Comparison of ENCODE assay signal across 20 cellular contexts in the genomic region with DNA sequence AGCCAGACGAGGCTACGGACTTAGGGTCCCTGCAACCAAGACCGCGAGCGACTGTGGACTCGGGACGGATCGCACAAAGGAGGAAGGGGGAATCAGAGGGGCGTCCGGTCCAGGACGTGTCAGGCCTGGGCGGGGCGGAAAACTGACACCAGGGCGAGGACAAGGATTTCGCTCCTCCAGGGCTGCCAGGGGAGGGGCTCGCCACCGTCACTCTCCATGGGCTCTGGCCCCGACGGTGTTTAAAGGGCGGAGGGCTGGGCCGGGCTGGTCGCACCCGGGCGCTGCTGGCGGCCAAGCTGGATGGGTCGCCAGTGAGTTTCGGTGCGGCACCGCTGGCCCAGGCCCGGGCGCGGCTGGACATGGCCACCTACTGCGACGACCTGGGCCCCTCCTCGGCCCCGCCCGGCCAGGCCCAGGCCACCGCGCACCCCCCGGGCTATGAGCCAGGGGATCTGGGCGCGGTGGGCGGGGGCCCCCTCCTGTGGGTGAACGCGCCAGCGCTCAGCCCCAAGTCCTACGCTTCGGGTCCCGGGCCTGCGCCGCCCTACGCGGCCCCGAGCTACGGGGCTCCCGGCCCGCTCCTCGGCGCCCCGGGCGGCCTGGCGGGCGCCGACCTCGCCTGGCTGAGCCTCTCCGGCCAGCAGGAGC. TPM values are rescaled to one million over a fixed set of nuclear protein-coding genes. Genes with fewer than 3 reads are reported as not detected.
DNase-seq lines count a peak whose midpoint lies in the region; ATAC-seq and TF ChIP-seq lines count a peak whose summit lies in the region.
"Had no signal": no experiment of that assay in that cellular context is flagged by ENCODE, and none has a peak within 500 bp of the region (broad histone marks: within the 10 kb centered on the region; RNA-seq: fewer than 3 reads in every experiment).

A gene (plus strand): TSS at position 271 of the 648 bp plus-strand sequence. CDS start 89 bp downstream, at position 360.

- H2AFZ ChIP-seq in mesenchymal stem cell (ENCODE audit: low read depth, low read length): no peak within 1 kb of the TSS

- no peak within 1 kb of the TSS for H4K8ac ChIP-seq in mesenchymal stem cell (ENCODE audit: low read length)

- H3K4me1 ChIP-seq in RWPE2 (ENCODE audit: insufficient read depth, poor library complexity, severe bottlenecking) (no peaks in the 10 kb centered on the region), esophagus muscularis mucosa (peaks cover 0 to 36% (median 28%) of the 10 kb centered on the region in 4 donors), lower lobe of right lung (peaks cover 11% of the 10 kb centered on the region), mesenchymal stem cell (ENCODE audit: control insufficient read depth, insufficient read depth, low read depth, low read length) (peaks cover 15% of the 10 kb centered on the region)

- H3K27me3 ChIP-seq in RWPE2 (ENCODE audit: insufficient read depth, poor library complexity, severe bottlenecking) (peaks cover 65% of the 10 kb centered on the region), esophagus muscularis mucosa (peaks cover 0 to 82% (median 18%) of the 10 kb centered on the region in 4 donors), lower lobe of right lung (ENCODE audit: low read depth) (peaks cover 68% of the 10 kb centered on the region), mesenchymal stem cell (ENCODE audit: control insufficient read depth in 1 of 2, insufficient read depth in 1 of 2, low read length in 2 of 2) (peaks cover 74 to 81% of the 10 kb centered on the region in 2 experiments)
- H3K27me3 ChIP-seq: thyroid gland had no signal

- no peak within 1 kb of the TSS for H3K4me3 ChIP-seq in RWPE2 (ENCODE audit: severe bottlenecking)
- H3K4me3 ChIP-seq in esophagus muscularis mucosa: peak within 1 kb of the TSS; percentile 28 to 38 (median 36)
- peak within 1 kb of the TSS; percentile 8 for H3K4me3 ChIP-seq in lower lobe of right lung
- H3K4me3 ChIP-seq in mesenchymal stem cell (ENCODE audit: insufficient read depth in 1 of 2, low read depth in 1 of 2, low read length in 2 of 2): no peak within 1 kb of the TSS
- H3K4me3 ChIP-seq: GM12878 had no signal

- no peak within 1 kb of the TSS for H3K4me2 ChIP-seq in mesenchymal stem cell (ENCODE audit: low read length, poor library complexity, severe bottlenecking)

- no peaks in the 10 kb centered on the region for H3K79me1 ChIP-seq in mesenchymal stem cell (replicated peaks; ENCODE audit: low read length, poor library complexity, severe bottlenecking)

- no peak within 1 kb of the TSS for H2AK5ac ChIP-seq in mesenchymal stem cell (ENCODE audit: low read length, severe bottlenecking)

- H3K4me1 Mint-ChIP-seq in stimulated activated naive B cell treated with anti-CD40 and anti-IgM and Interleukin-4, amounts not matched to agents 10 μg/mL and 1 μg/mL and 100 μg/mL, for 72 hours: peaks cover 4 to 6% of the 10 kb centered on the region in 2 donors

- no peaks in the 10 kb centered on the region for H3K36me3 ChIP-seq in RWPE2 (ENCODE audit: low read depth)
- H3K36me3 ChIP-seq in esophagus muscularis mucosa: no peaks in the 10 kb centered on the region
- H3K36me3 ChIP-seq in lower lobe of right lung: no peaks in the 10 kb centered on the region
- H3K36me3 ChIP-seq in mesenchymal stem cell (ENCODE audit: control insufficient read depth in 1 of 2, insufficient read depth in 2 of 2, low read depth in 1 of 2, low read length in 2 of 2): no peaks in the 10 kb centered on the region
- H3K36me3 ChIP-seq: thyroid gland had no signal

- no peak for TF ChIP-seq POLR2A in esophagus muscularis mucosa (IDR thresholded peaks at IDR 0.05; ENCODE audit: low read depth)

- H2BK120ac ChIP-seq in mesenchymal stem cell (ENCODE audit: low read depth, low read length): no peak within 1 kb of the TSS

- H3K4me3 Mint-ChIP-seq in stimulated activated naive B cell treated with anti-CD40 and anti-IgM and Interleukin-4, amounts not matched to agents 10 μg/mL and 1 μg/mL and 100 μg/mL, for 72 hours: peak within 1 kb of the TSS; percentile 56 to 69
- H3K4me3 Mint-ChIP-seq: activated CD8-positive, alpha-beta T cell treated with anti-CD3 and anti-CD28 coated beads for 36 hours; HFFc6 had no signal

- no peak within 1 kb of the TSS for H3K9ac ChIP-seq in mesenchymal stem cell (ENCODE audit: low read length)

- no peak within 1 kb of the TSS for H2BK15ac ChIP-seq in mesenchymal stem cell (ENCODE audit: low read depth, poor library complexity, severe bottlenecking)

- no peak for DNase-seq in RWPE2 (ENCODE audit: low spot score)
- DNase-seq in esophagus muscularis mucosa (ENCODE audit: extremely low spot score): no peak
- DNase-seq in lower lobe of right lung: no peak
- no peak for DNase-seq in stimulated activated naive B cell treated with anti-CD40 and anti-IgM and Interleukin-4, amounts not matched to agents 10 μg/mL and 1 μg/mL and 100 μg/mL, for 72 hours
- DNase-seq in mesenchymal stem cell: no peak
- no peak for DNase-seq in cerebellar nuclear complex (lab: John Stamatoyannopoulos, UW)
- no peak for DNase-seq in activated CD8-positive, alpha-beta memory T cell treated with anti-CD3 and anti-CD28 coated beads for 24 hours
- DNase-seq: activated CD8-positive, alpha-beta T cell treated with anti-CD3 and anti-CD28 coated beads for 36 hours; activated effector memory CD4-positive, alpha-beta T cell treated with anti-CD3 and anti-CD28 coated beads, Interleukin-2, amount 50 U/mL, for 16 hours; effector CD8-positive, alpha-beta T cell; HFFc6; NCI-H1694; NCI-H446; stimulated activated CD4-positive, alpha-beta T cell treated with anti-CD3 and anti-CD28 coated beads, Interleukin-12 subunit alpha, Interleukin-12 subunit beta, amount 100 ng/mL, for 4 hours; thyroid gland had no signal

- no peak within 1 kb of the TSS for H3K14ac ChIP-seq in mesenchymal stem cell (ENCODE audit: low read length in 2 of 2)

- H3K27ac ChIP-seq in RWPE2 (ENCODE audit: poor library complexity, severe bottlenecking): no peak within 1 kb of the TSS
- peak within 1 kb of the TSS in 1 of 4 donors; percentile 57 for H3K27ac ChIP-seq in esophagus muscularis mucosa (replicated peaks in 1 of 4)
- H3K27ac ChIP-seq in lower lobe of right lung: no peak within 1 kb of the TSS
- H3K27ac ChIP-seq in mesenchymal stem cell (ENCODE audit: low read length, poor library complexity, severe bottlenecking): no peak within 1 kb of the TSS
- H3K27ac ChIP-seq: thyroid gland had no signal

- TF ChIP-seq CTCF in RWPE2 (IDR thresholded peaks at IDR 0.05; ENCODE audit: poor library complexity, severe bottlenecking): no peak
- no peak for TF ChIP-seq CTCF in esophagus muscularis mucosa (IDR thresholded peaks at IDR 0.05)
- no peak for TF ChIP-seq CTCF in lower lobe of right lung (IDR thresholded peaks at IDR 0.05)

- peaks cover 3 to 5% of the 10 kb centered on the region in 2 donors for H3K9me3 Mint-ChIP-seq in stimulated activated naive B cell treated with anti-CD40 and anti-IgM and Interleukin-4, amounts not matched to agents 10 μg/mL and 1 μg/mL and 100 μg/mL, for 72 hours
- H3K9me3 Mint-ChIP-seq: activated CD8-positive, alpha-beta T cell treated with anti-CD3 and anti-CD28 coated beads for 36 hours had no signal

- H3K4ac ChIP-seq in mesenchymal stem cell (ENCODE audit: low read depth in 1 of 2, low read length in 2 of 2): no peak within 1 kb of the TSS

- H2BK5ac ChIP-seq in mesenchymal stem cell (ENCODE audit: low read depth, low read length, poor library complexity, severe bottlenecking): no peak within 1 kb of the TSS

- no peak within 1 kb of the TSS for H3K18ac ChIP-seq in mesenchymal stem cell (ENCODE audit: low read depth in 1 of 2, low read length in 2 of 2)

- 7% methylated on average over 5 of the region's 66 CpGs for WGBS in esophagus muscularis mucosa
- 1% methylated on average over 65 of the region's 66 CpGs for WGBS in mesenchymal stem cell

- ATAC-seq in RWPE2 (ENCODE audit: low read depth) (peak; percentile 6; the same call in 1 of the 3 replicates), lower lobe of right lung (peak; percentile 16 to 42), GM21619 (IDR thresholded peaks at IDR 0.05; ENCODE audit: unreplicated experiment) (no peak)
- ATAC-seq in stimulated activated naive B cell treated with anti-CD40 and anti-IgM and Interleukin-4, amounts not matched to agents 10 μg/mL and 1 μg/mL and 100 μg/mL, for 72 hours (replicated peaks): no peak
- ATAC-seq: activated CD8-positive, alpha-beta T cell treated with anti-CD3 and anti-CD28 coated beads for 36 hours; GM12878 had no signal

- TF ChIP-seq EP300 in esophagus muscularis mucosa (IDR thresholded peaks at IDR 0.05): no peak

- no peak within 1 kb of the TSS for H4K91ac ChIP-seq in mesenchymal stem cell (ENCODE audit: low read length)

- no peak within 1 kb of the TSS for H3K23ac ChIP-seq in mesenchymal stem cell (ENCODE audit: low read length in 2 of 2)

- peak within 1 kb of the TSS; percentile 51 for H3K27ac Mint-ChIP-seq in stimulated activated naive B cell treated with anti-CD40 and anti-IgM and Interleukin-4, amounts not matched to agents 10 μg/mL and 1 μg/mL and 100 μg/mL, for 72 hours
- H3K27ac Mint-ChIP-seq: activated CD8-positive, alpha-beta T cell treated with anti-CD3 and anti-CD28 coated beads for 36 hours; CD14-positive monocyte; HFFc6 had no signal

- H3K27me3 Mint-ChIP-seq in stimulated activated naive B cell treated with anti-CD40 and anti-IgM and Interleukin-4, amounts not matched to agents 10 μg/mL and 1 μg/mL and 100 μg/mL, for 72 hours: peaks cover 49 to 78% of the 10 kb centered on the region in 2 donors

- H3K9me3 ChIP-seq in RWPE2 (ENCODE audit: severe bottlenecking) (no peaks in the 10 kb centered on the region), esophagus muscularis mucosa (no peaks in the 10 kb centered on the region), lower lobe of right lung (no peaks in the 10 kb centered on the region), mesenchymal stem cell (ENCODE audit: control insufficient read depth, low read length) (no peaks in the 10 kb centered on the region)
- H3K9me3 ChIP-seq: thyroid gland had no signal

- peaks cover 1 to 3% of the 10 kb centered on the region in 2 donors for H3K36me3 Mint-ChIP-seq in stimulated activated naive B cell treated with anti-CD40 and anti-IgM and Interleukin-4, amounts not matched to agents 10 μg/mL and 1 μg/mL and 100 μg/mL, for 72 hours
- H3K36me3 Mint-ChIP-seq: CD14-positive monocyte had no signal

- intact Hi-C loops in esophagus muscularis mucosa (cut with DNase I): no loop called here
- intact Hi-C loops in lower lobe of right lung (cut with DNase I): no loop called here

- H2BK12ac ChIP-seq in mesenchymal stem cell (ENCODE audit: low read length in 2 of 2): no peak within 1 kb of the TSS

RNA-seq across cellular contexts. Expression of the gene that starts here (rescaled TPM):
- total RNA-seq in esophagus muscularis mucosa (under 1 TPM; 0.13 to 0.42 (median 0.17) TPM), lower lobe of right lung (not detected)
- not detected for polyA plus RNA-seq in mesenchymal stem cell (2013, experiment 1 of 2)
- not detected for polyA plus RNA-seq in mesenchymal stem cell (2013, experiment 2 of 2)
- total RNA-seq: activated CD8-positive, alpha-beta T cell treated with anti-CD3 and anti-CD28 coated beads for 36 hours; astrocyte; GM12878; HFFc6; SK-MEL-5 had no signal
- polyA plus RNA-seq: CD14-positive monocyte, GM12878 had no signal

Comparison
In these comparisons a context has a peak if more than half of its experiments do, and no peak if none do; other contexts are left out.
1. Peak in ATAC-seq and H3K4me3 ChIP-seq in lower lobe of right lung; RNA of the gene not detected or under 1 TPM.
2. H3K4me3 ChIP-seq: peak in esophagus muscularis mucosa (4 of 4); none in RWPE2 (single experiment) and mesenchymal stem cell (0 of 2).